11 cellular contexts compared by ENCODE assay signal in genomic region chr1:180020017-180020416, GRCh38.
DNase-seq lines count a peak whose midpoint lies in the region; ATAC-seq, FAIRE-seq and TF ChIP-seq lines count a peak whose summit lies in the region.
"Had no signal": no experiment of that assay in that cellular context is flagged by ENCODE, and none has a peak within 500 bp of the region (broad histone marks: within the 10 kb centered on the region; RNA-seq: fewer than 3 reads in every experiment).

No MANE protein-coding gene starts in this region.

- no peak for TF ChIP-seq POLR2A in GM12891 (IDR thresholded peaks at IDR 0.05; ENCODE audit: low read depth, low read length)

- H3K27me3 ChIP-seq in small intestine (ENCODE audit: control insufficient read depth in 2 of 2, insufficient read depth in 2 of 2, low read length in 2 of 2) (no peaks in the 10 kb centered on the region), aorta (ENCODE audit: control insufficient read depth in 1 of 2, insufficient read depth in 2 of 2, low read length in 1 of 2) (no peaks in the 10 kb centered on the region)

- H3K36me3 ChIP-seq in small intestine (ENCODE audit: control insufficient read depth in 2 of 2, insufficient read depth in 2 of 2, low read length in 2 of 2), result peaks cover 15 to 22% of the 10 kb centered on the region in 2 donors
- H3K36me3 ChIP-seq in aorta (ENCODE audit: control insufficient read depth in 1 of 2, insufficient read depth in 2 of 2, low read length in 1 of 2), result peaks cover 0 to 4% of the 10 kb centered on the region in 2 donors

- H3K4me1 ChIP-seq in small intestine (ENCODE audit: control insufficient read depth in 2 of 2, insufficient read depth in 1 of 2, low read depth in 1 of 2, low read length in 1 of 2) (no peaks in the 10 kb centered on the region), aorta (ENCODE audit: control insufficient read depth in 1 of 2, insufficient read depth in 2 of 2, low read length in 2 of 2) (no peaks in the 10 kb centered on the region)

- H3K27ac ChIP-seq in small intestine (ENCODE audit: low read depth in 1 of 2, low read length in 1 of 2) (no peak overlapping the region), aorta (ENCODE audit: low read depth in 1 of 2, low read length in 2 of 2) (no peak overlapping the region)

- H3K4me3 ChIP-seq in small intestine (ENCODE audit: low read depth in 1 of 2, low read length in 2 of 2) (no peak overlapping the region), aorta (ENCODE audit: low read length in 2 of 2) (no peak overlapping the region)
- H3K4me3 ChIP-seq: GM23338 had no signal

- peak; percentile 60 for FAIRE-seq in D721Med (lab: Jason Lieb, UNC)
- FAIRE-seq in GM12891 (lab: Jason Lieb, UNC), result peak; percentile 69
- FAIRE-seq in small intestine (lab: Jason Lieb, UNC), result no peak

- no peak for TF ChIP-seq CTCF in D721Med (IDR thresholded peaks at IDR 0.05; ENCODE audit: insufficient read depth, missing control alignments)

- WGBS in small intestine, 3 donors, result 47 to 56% (median 55%) methylated on average over 1 of the region's 1 CpG
- 80 to 89% methylated on average over 1 of the region's 1 CpG for WGBS in aorta, 2 donors

- DNase-seq in D721Med (ENCODE audit: insufficient read length, low spot score), result no peak
- DNase-seq in GM12891 (ENCODE audit: insufficient read length, low spot score), result no peak
- no peak for DNase-seq in left colon
- peak; percentile 18 for DNase-seq in small intestine
- no peak for DNase-seq in aorta
- no peak for DNase-seq in SIG-M5 treated with dmso at 0.1 percent for 504 hours (lab: John Stamatoyannopoulos, UW; ENCODE audit: unreplicated experiment)
- DNase-seq: C1 segment of cervical spinal cord; CD4-positive, alpha-beta memory T cell; H9 had no signal

- intact Hi-C loops in left colon (cut with DNase I, micrococcal nuclease) (no loop called here), aorta (cut with DNase I) (no loop called here)

- H3K9me3 ChIP-seq in small intestine (ENCODE audit: control insufficient read depth, low read depth) (no peaks in the 10 kb centered on the region), aorta (ENCODE audit: control insufficient read depth, low read length) (no peaks in the 10 kb centered on the region)

- ATAC-seq in left colon, result peak; percentile 82
- ATAC-seq in aorta (ENCODE audit: low FRiP score), result no peak
- ATAC-seq in HG03520 (IDR thresholded peaks at IDR 0.05; ENCODE audit: unreplicated experiment), result no peak
- ATAC-seq: GM23338 had no signal

TF ChIP-seq in GM12891, 5 proteins besides CTCF, POLR2A, EP300 and RAD21:
- TF ChIP-seq POU2F2 (IDR thresholded peaks at IDR 0.05; ENCODE audit: low read depth, low read length), result no peak
TF ChIP-seq in GM12891: peak in this region for 0.
